11 cellular contexts compared by ENCODE assay signal in genomic region chr10:29757551-29758297, GRCh38.
DNase-seq lines count a peak whose midpoint lies in the region; TF ChIP-seq lines count a peak whose summit lies in the region.
"Had no signal": no experiment of that assay in that cellular context is flagged by ENCODE, and none has a peak within 500 bp of the region (broad histone marks: within the 10 kb centered on the region; RNA-seq: fewer than 3 reads in every experiment).

No MANE protein-coding gene starts in this region.

- CTCF ChIA-PET in GM10248 (lab: Yijun Ruan, JAX): interaction anchor here (1.4 kb wide), 1 partner anchor 17 kb away, joined by 3 read pairs; no protein-coding TSS in a partner anchor

- DNase-seq in EL: peak; percentile 17
- peak; percentile 6 for DNase-seq in NB4 (ENCODE audit: low read depth)
- DNase-seq in dermis blood vessel endothelial cell: peak; percentile 83
- DNase-seq in mucosa of gallbladder (ENCODE audit: low spot score): peak; percentile 35
- no peak for DNase-seq in GM10248 (ENCODE audit: extremely low spot score)
- no peak for DNase-seq in NCI-H2227 (lab: John Stamatoyannopoulos, UW; ENCODE audit: unreplicated experiment)
- DNase-seq in activated effector memory CD4-positive, alpha-beta T cell treated with Interleukin-2 at 50 U/mL for 16 hours: no peak
- DNase-seq in stimulated activated CD4-positive, alpha-beta T cell treated with anti-CD3 and anti-CD28 coated beads, Interleukin-4, amount 100 ng/mL, for 24 hours: no peak
- DNase-seq: activated T-cell treated with anti-CD3 and anti-CD28 coated beads, Interleukin-2, amount 50 U/mL, for 24 hours; CD4-positive, alpha-beta T cell; SHP77 had no signal

- H3K4me3 ChIP-seq in NB4 (ENCODE audit: low read depth, low read length): no peak overlapping the region

- POLR2A ChIA-PET in GM10248 (lab: Yijun Ruan, JAX): no interaction called here

- TF ChIP-seq POLR2A in NB4 (IDR thresholded peaks at IDR 0.05; ENCODE audit: extremely low read depth, insufficient read length): no peak

- TF ChIP-seq CTCF in NB4 (IDR thresholded peaks at IDR 0.05; ENCODE audit: low read depth, low read length): no peak
- TF ChIP-seq CTCF in GM10248 (IDR thresholded peaks at IDR 0.05; ENCODE audit: control extremely low read depth, extremely low read depth, low read depth, missing control alignments): no peak

Comparison
In these comparisons a context has a peak if more than half of its experiments do, and no peak if none do; other contexts are left out.
1. DNase-seq: peak in EL (single experiment), NB4 (single experiment), dermis blood vessel endothelial cell (single experiment) and mucosa of gallbladder (single experiment); none in GM10248 (single experiment), NCI-H2227 (single experiment), activated effector memory CD4-positive, alpha-beta T cell treated with Interleukin-2 at 50 U/mL for 16 hours (single experiment) and stimulated activated CD4-positive, alpha-beta T cell treated with anti-CD3 and anti-CD28 coated beads, Interleukin-4, amount 100 ng/mL, for 24 hours (single experiment).